In the genomic region with DNA sequence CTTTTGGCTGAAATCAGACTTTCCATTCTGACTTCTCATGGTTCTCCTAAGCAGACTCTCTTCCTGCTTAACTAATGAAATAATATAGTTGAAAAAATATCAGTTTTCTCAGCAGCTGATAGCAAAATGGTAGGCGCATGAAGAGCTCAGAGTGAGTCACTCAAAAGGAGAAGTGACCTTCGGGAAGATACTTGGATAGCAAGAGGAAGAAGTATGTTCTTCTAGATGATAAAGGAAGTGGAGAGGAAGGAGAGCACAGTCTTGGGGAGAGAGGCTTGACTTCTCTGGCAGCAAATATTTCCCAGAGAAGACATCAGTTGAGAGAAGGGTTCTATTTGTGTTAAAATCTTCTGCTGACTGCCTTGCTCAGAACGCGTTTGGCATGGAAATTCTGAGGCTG, we compare ENCODE assay signal across 18 cellular contexts.
"Had no signal": no experiment of that assay in that cellular context is flagged by ENCODE, and none has a peak within 500 bp of the region (broad histone marks: within the 10 kb centered on the region; RNA-seq: fewer than 3 reads in every experiment).

No MANE protein-coding gene starts in this region.

- ATAC-seq: activated CD4-positive, CD25-positive, alpha-beta regulatory T cell treated with anti-CD3 and anti-CD28 coated beads, Interleukin-2, amount 50 U/mL, for 24 hours; activated naive CD4-positive, alpha-beta T cell treated with anti-CD3 and anti-CD28 coated beads, Interleukin-2, amount 50 U/mL, for 72 hours; activated T-cell treated with anti-CD3 and anti-CD28 coated beads, Interleukin-2, amount 50 U/mL, for 72 hours; gastroesophageal sphincter; heart left ventricle; left lobe of liver had no signal

- H3K36me3 Mint-ChIP-seq: activated naive CD4-positive, alpha-beta T cell treated with anti-CD3 and anti-CD28 coated beads, Interleukin-2, amount 50 U/mL, for 72 hours had no signal

- H3K4me3 Mint-ChIP-seq: activated CD4-positive, alpha-beta T cell treated with anti-CD3 and anti-CD28 coated beads, Interleukin-2, amount 10 ng/mL, durations not matched to agents 7 days and 5 days; activated T-cell treated with anti-CD3 and anti-CD28 coated beads, Interleukin-2, amount 50 U/mL, for 72 hours had no signal

- H3K27ac Mint-ChIP-seq: activated CD4-positive, alpha-beta T cell treated with anti-CD3 and anti-CD28 coated beads, Interleukin-2, amount 10 ng/mL, durations not matched to agents 7 days and 5 days; activated naive CD4-positive, alpha-beta T cell treated with anti-CD3 and anti-CD28 coated beads, Interleukin-2, amount 50 U/mL, for 72 hours; activated T-cell treated with anti-CD3 and anti-CD28 coated beads, Interleukin-2, amount 50 U/mL, for 72 hours; progenitor cell of endocrine pancreas had no signal

- DNase-seq: activated CD4-positive, alpha-beta T cell treated with anti-CD3 and anti-CD28 coated beads, Interleukin-2, amount 10 ng/mL, durations not matched to agents 7 days and 5 days; activated effector memory CD4-positive, alpha-beta T cell treated with anti-CD3 and anti-CD28 coated beads, Interleukin-2, amount 50 U/mL, for 16 hours; activated T-cell treated with anti-CD3 and anti-CD28 coated beads, Interleukin-2, amount 50 U/mL, for 72 hours; dermis blood vessel endothelial cell; effector memory CD4-positive, alpha-beta T cell; heart left ventricle; kidney; midbrain; stimulated activated CD4-positive, alpha-beta T cell treated with anti-CD3 and anti-CD28 coated beads, Interleukin-12 subunit alpha, Interleukin-12 subunit beta, amount 100 ng/mL, for 4 hours; stimulated activated CD4-positive, alpha-beta T cell treated with anti-CD3 and anti-CD28 coated beads, Interleukin-1b, Interleukin-23, amount 100 ng/mL, for 48 hours; stimulated activated CD8-positive, alpha-beta memory T cell treated with anti-CD3 and anti-CD28 coated beads, Interleukin-4, amount 100 ng/mL, for 48 hours; stimulated activated naive CD4-positive, alpha-beta T cell; thyroid gland had no signal

- H3K27me3 Mint-ChIP-seq: activated CD4-positive, alpha-beta T cell treated with anti-CD3 and anti-CD28 coated beads, Interleukin-2, amount 10 ng/mL, durations not matched to agents 7 days and 5 days; progenitor cell of endocrine pancreas had no signal

- H3K4me1 Mint-ChIP-seq: activated CD4-positive, alpha-beta T cell treated with anti-CD3 and anti-CD28 coated beads, Interleukin-2, amount 10 ng/mL, durations not matched to agents 7 days and 5 days had no signal
